In genomic region chr3:115827494-115827893, GRCh38 we compare ENCODE assay signal across 21 cellular contexts.
"Had no signal": no experiment of that assay in that cellular context is flagged by ENCODE, and none has a peak within 500 bp of the region (broad histone marks: within the 10 kb centered on the region; RNA-seq: fewer than 3 reads in every experiment).

No MANE protein-coding gene starts in this region.

- H3K9me3 ChIP-seq: SJCRH30 had no signal

- DNase-seq: IMR-90; Kasumi-1; KG1; MM.1S; NCI-H1092 treated with DMSO at 0.1 percent for 48 hours; NCI-H1436; NCI-H187; NCI-H2029; NCI-H2081 treated with DMSO at 0.1 percent for 48 hours; NCI-H2227 treated with DMSO at 0.1 percent for 48 hours; NCI-H524; NCI-H526 treated with DMSO at 0.1 percent for 48 hours; NCI-H774; NK-92 treated with Interleukin-12 subunit alpha and Interleukin-12 subunit beta, amount 100 ng/mL, for 24 hours; PC-3; SHP77 treated with DMSO at 0.1 percent for 48 hours; SJCRH30 had no signal

- ATAC-seq: HepG2, Panc1, PC-3, Right ventricle myocardium inferior, SK-N-SH treated with all-trans-retinoic acid at 6 μM for 48 hours had no signal

- H3K4me3 ChIP-seq: SJCRH30 had no signal

- H3K27me3 ChIP-seq: SJCRH30 had no signal

- FAIRE-seq: HepG2 had no signal

- H3K27ac ChIP-seq: SJCRH30 had no signal

- H3K4me1 ChIP-seq: SJCRH30 had no signal

- H3K36me3 ChIP-seq: SJCRH30 had no signal
